ENCODE assay signal across 1 cellular context in genomic region chr22:39665661-39666431, GRCh38.
TF ChIP-seq lines count a peak whose summit lies in the region.

No MANE protein-coding gene starts in this region.

TF ChIP-seq in WTC11, 78 proteins besides CTCF, POLR2A, EP300 and RAD21 (continued from another document):
- no peak for TF ChIP-seq AR (CRISPR knock-in tag; IDR thresholded peaks at IDR 0.05)
- TF ChIP-seq CREB1 (CRISPR knock-in tag; IDR thresholded peaks at IDR 0.05) = no peak
- TF ChIP-seq NR1H2 (CRISPR knock-in tag; IDR thresholded peaks at IDR 0.05) = no peak
- no peak for TF ChIP-seq E2F4 (CRISPR knock-in tag; IDR thresholded peaks at IDR 0.05; ENCODE audit: borderline replicate concordance, low read depth)
- TF ChIP-seq ZNF396 (CRISPR knock-in tag; IDR thresholded peaks at IDR 0.05; ENCODE audit: borderline replicate concordance) = no peak
- no peak for TF ChIP-seq HMGA2 (CRISPR knock-in tag; IDR thresholded peaks at IDR 0.05)
- TF ChIP-seq SMAD4 (CRISPR knock-in tag; IDR thresholded peaks at IDR 0.05) = no peak
- no peak for TF ChIP-seq SOX15 (CRISPR knock-in tag; IDR thresholded peaks at IDR 0.05)
- no peak for TF ChIP-seq NFATC4 (CRISPR knock-in tag; IDR thresholded peaks at IDR 0.05)
